Comparison of ENCODE assay signal across 32 cellular contexts in the genomic region with DNA sequence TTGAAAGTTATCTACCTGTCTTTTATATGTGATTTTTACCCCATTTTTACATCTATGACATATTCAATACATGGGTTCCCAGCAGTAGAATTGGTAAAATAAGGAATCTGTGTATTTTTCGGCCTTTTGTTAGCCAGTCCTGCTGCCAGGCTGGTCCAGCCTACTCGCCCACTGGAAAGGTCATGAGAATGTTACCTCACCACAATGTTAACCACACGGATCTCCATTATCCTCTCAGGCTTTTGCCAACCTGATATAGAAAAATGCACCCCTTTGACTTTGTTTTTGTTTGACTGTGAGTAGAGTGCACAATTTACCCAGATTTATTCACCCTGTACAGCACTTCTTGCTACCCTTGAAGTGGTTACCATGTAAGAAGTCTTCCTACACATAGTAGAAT.
"Had no signal": no experiment of that assay in that cellular context is flagged by ENCODE, and none has a peak within 500 bp of the region (broad histone marks: within the 10 kb centered on the region; RNA-seq: fewer than 3 reads in every experiment).

No MANE protein-coding gene starts in this region.

- H3K36me3 ChIP-seq: SJCRH30 had no signal

- FAIRE-seq: RCC 7860 had no signal

- H3K27me3 ChIP-seq: SJCRH30 had no signal

- H3K27ac ChIP-seq: PC-9, RWPE1, SJCRH30, SK-N-MC had no signal

- H3K9me3 ChIP-seq: SJCRH30 had no signal

- H3K4me1 ChIP-seq: SJCRH30 had no signal

- H2AFZ ChIP-seq: PC-9 had no signal

- H3K4me3 ChIP-seq: PC-9, SJCRH30, SK-N-MC had no signal

- ATAC-seq: Panc1, Right ventricle myocardium inferior, SK-N-SH treated with all-trans-retinoic acid at 6 μM for 48 hours had no signal

- DNase-seq: Kasumi-1, KG1, MM.1S, MV-4-11, NCI-H1092, NCI-H1105, NCI-H1417 treated with DMSO at 0.1 percent for 48 hours, NCI-H1436 treated with DMSO at 0.1 percent for 48 hours, NCI-H1694 treated with DMSO at 0.1 percent for 48 hours, NCI-H187 treated with DMSO at 0.1 percent for 48 hours, NCI-H2029, NCI-H2081, NCI-H2107, NCI-H2171, NCI-H226, NCI-H446 treated with DMSO at 0.1 percent for 48 hours, NCI-H510A, NCI-H524, NCI-H526, NCI-H69, NCI-H748 treated with DMSO at 0.1 percent for 48 hours, NCI-H82, PC-9, SHP77, SIG-M5, SJCRH30 had no signal

- H3K4me2 ChIP-seq: PC-9 had no signal
